8 cellular contexts compared by ENCODE assay signal in genomic region chr12:96177013-96177412, GRCh38. TPM values are rescaled to one million over a fixed set of nuclear protein-coding genes. Genes with fewer than 3 reads are reported as not detected.
DNase-seq lines count a peak whose midpoint lies in the region; ATAC-seq and FAIRE-seq lines count a peak whose summit lies in the region.

No MANE protein-coding gene starts in this region.

- peak overlapping the region; percentile 49 for H3K4me3 Mint-ChIP-seq in activated naive CD8-positive, alpha-beta T cell treated with anti-CD3 and anti-CD28 coated beads, Interleukin-2, amount 10 ng/mL, durations not matched to agents 7 days and 5 days

- peaks cover 21% of the 10 kb centered on the region for H3K36me3 Mint-ChIP-seq in activated naive CD8-positive, alpha-beta T cell treated with anti-CD3 and anti-CD28 coated beads, Interleukin-2, amount 10 ng/mL, durations not matched to agents 7 days and 5 days

- H3K4me1 Mint-ChIP-seq in activated naive CD8-positive, alpha-beta T cell treated with anti-CD3 and anti-CD28 coated beads, Interleukin-2, amount 10 ng/mL, durations not matched to agents 7 days and 5 days = peaks cover 9% of the 10 kb centered on the region

- POLR2A ChIA-PET in activated naive CD8-positive, alpha-beta T cell treated with anti-CD3 and anti-CD28 coated beads, Interleukin-2, amount 10 ng/mL, durations not matched to agents 7 days and 5 days (lab: Charles Lee) = interaction anchor here (1.3 to 1.4 kb wide), 3 partner anchors 10 to 38 kb away, joined by 3 to 4 read pairs (median 4); no protein-coding TSS in a partner anchor

- peaks cover 26% of the 10 kb centered on the region for H3K9me3 Mint-ChIP-seq in activated naive CD8-positive, alpha-beta T cell treated with anti-CD3 and anti-CD28 coated beads, Interleukin-2, amount 10 ng/mL, durations not matched to agents 7 days and 5 days

- ATAC-seq in GM21381 (IDR thresholded peaks at IDR 0.05; ENCODE audit: unreplicated experiment) = peak; percentile 81
- ATAC-seq in activated naive CD8-positive, alpha-beta T cell treated with anti-CD3 and anti-CD28 coated beads, Interleukin-2, amount 10 ng/mL, durations not matched to agents 7 days and 5 days (ENCODE audit: low read depth) = peak; percentile 96

- DNase-seq in RCC 7860 (ENCODE audit: low spot score) (peak; percentile 60), NCI-H2081 treated with DMSO at 0.1 percent for 48 hours (lab: John Stamatoyannopoulos, UW) (no peak), head of caudate nucleus (no peak), iPS-NIHi7 (ENCODE audit: extremely low spot score) (no peak), DMS79 treated with DMSO at 0.1 percent for 48 hours (lab: John Stamatoyannopoulos, UW) (no peak)
- peak; percentile 39 for DNase-seq in activated naive CD8-positive, alpha-beta T cell treated with anti-CD3 and anti-CD28 coated beads, Interleukin-2, amount 10 ng/mL, durations not matched to agents 7 days and 5 days
- DNase-seq in stimulated activated CD4-positive, alpha-beta T cell treated with anti-CD3 and anti-CD28 coated beads, Interleukin-2, amount 100 ng/mL, for 48 hours = peak; percentile 57 to 61

- peak; percentile 26 for FAIRE-seq in RCC 7860 (lab: Jason Lieb, UNC)

- peak overlapping the region; percentile 88 for H3K27ac Mint-ChIP-seq in activated naive CD8-positive, alpha-beta T cell treated with anti-CD3 and anti-CD28 coated beads, Interleukin-2, amount 10 ng/mL, durations not matched to agents 7 days and 5 days

- H3K27me3 Mint-ChIP-seq in activated naive CD8-positive, alpha-beta T cell treated with anti-CD3 and anti-CD28 coated beads, Interleukin-2, amount 10 ng/mL, durations not matched to agents 7 days and 5 days = peaks cover 2% of the 10 kb centered on the region

- intact Hi-C loops in head of caudate nucleus (cut with DNase I) = no loop called here

RNA-seq across cellular contexts. Expression of gene ELK3, which starts 17.2 kb away (rescaled TPM):
- 10 to 100 TPM; 19.1 to 19.4 TPM for total RNA-seq in activated naive CD8-positive, alpha-beta T cell treated with anti-CD3 and anti-CD28 coated beads, Interleukin-2, amount 10 ng/mL, durations not matched to agents 7 days and 5 days

Comparison
In these comparisons a context has a peak if more than half of its experiments do, and no peak if none do; other contexts are left out.
1. DNase-seq: peak in RCC 7860 (single experiment), activated naive CD8-positive, alpha-beta T cell treated with anti-CD3 and anti-CD28 coated beads, Interleukin-2, amount 10 ng/mL, durations not matched to agents 7 days and 5 days (single experiment) and stimulated activated CD4-positive, alpha-beta T cell treated with anti-CD3 and anti-CD28 coated beads, Interleukin-2, amount 100 ng/mL, for 48 hours (2 of 2); none in NCI-H2081 treated with DMSO at 0.1 percent for 48 hours (single experiment), head of caudate nucleus (0 of 42), iPS-NIHi7 (single experiment) and DMS79 treated with DMSO at 0.1 percent for 48 hours (single experiment).